ENCODE assay signal across 1 cellular context in genomic region chr20:63183422-63184146, GRCh38.
TF ChIP-seq lines count a peak whose summit lies in the region.

No MANE protein-coding gene starts in this region.

TF ChIP-seq in HEK293, 187 proteins besides CTCF, POLR2A, EP300 and RAD21 (continued from another document):
- 0 out of 2 replicates have a peak, but pooled peaks have one; percentile 18 for TF ChIP-seq PATZ1 (tag by site-specific recombination; IDR thresholded peaks at IDR 0.05)
- 0 out of 2 replicates have a peak, but pooled peaks have one; percentile 18 for TF ChIP-seq SCRT2 (tag by site-specific recombination; IDR thresholded peaks at IDR 0.05)
- 0 out of 2 replicates have a peak, but pooled peaks have one; percentile 2 for TF ChIP-seq ZBTB20 (tag by site-specific recombination; IDR thresholded peaks at IDR 0.05)
- peak; percentile 82 for TF ChIP-seq ZNF654 (tag by site-specific recombination; IDR thresholded peaks at IDR 0.05; ENCODE audit: low read depth)
- no peak for TF ChIP-seq ZNF580 (tag by site-specific recombination; IDR thresholded peaks at IDR 0.05)
- peak; percentile 34 for TF ChIP-seq ZNF335 (tag by site-specific recombination; conservative IDR thresholded peaks at IDR 0.05)
- peak; percentile 12; the same call in 1 of the 2 replicates for TF ChIP-seq KLF1 (tag by site-specific recombination; IDR thresholded peaks at IDR 0.05)
TF ChIP-seq in HEK293: peak in this region for 10.
